11 cellular contexts compared by ENCODE assay signal in the genomic region with DNA sequence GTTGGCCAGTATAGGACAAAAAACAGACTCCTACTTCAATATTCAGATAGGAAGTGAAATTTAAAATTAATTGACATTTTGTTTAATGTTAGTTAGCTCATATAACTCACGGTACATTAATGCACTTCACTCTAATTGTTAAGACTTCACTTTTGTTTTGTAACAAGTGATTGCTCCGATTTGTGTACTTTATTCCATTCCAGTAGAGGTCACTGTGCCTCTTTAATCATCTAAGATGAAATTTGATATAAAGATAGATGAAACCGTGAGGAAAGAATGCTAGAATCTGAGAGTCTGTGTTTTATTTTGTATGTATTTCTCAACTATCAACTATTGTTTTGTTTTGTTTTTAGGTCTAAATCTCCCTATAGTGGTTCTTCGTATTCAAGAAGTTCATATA. TPM values are rescaled to one million over a fixed set of nuclear protein-coding genes. Genes with fewer than 3 reads are reported as not detected.
DNase-seq lines count a peak whose midpoint lies in the region; ATAC-seq and TF ChIP-seq lines count a peak whose summit lies in the region.
"Had no signal": no experiment of that assay in that cellular context is flagged by ENCODE, and none has a peak within 500 bp of the region (broad histone marks: within the 10 kb centered on the region; RNA-seq: fewer than 3 reads in every experiment).

No MANE protein-coding gene starts in this region.

- peaks cover 0 to 2% (median 0%) of the 10 kb centered on the region in 6 donors for H3K9me3 Mint-ChIP-seq in immature natural killer cell

- TF ChIP-seq CTCF in dorsolateral prefrontal cortex (IDR thresholded peaks at IDR 0.05 in 54 of 56, conservative IDR thresholded peaks at IDR 0.05 in 2 of 56; ENCODE audit: low read depth in 1 of 56, partially characterized antibody in 56 of 56): peak in 54 of 56 donors; percentile 16 to 67 (median 43)
- peak; percentile 13 for TF ChIP-seq CTCF in psoas muscle (IDR thresholded peaks at IDR 0.05)
- TF ChIP-seq CTCF in lower lobe of right lung (IDR thresholded peaks at IDR 0.05): no peak

- DNase-seq in DMS 273 (lab: John Stamatoyannopoulos, UW; ENCODE audit: unreplicated experiment): peak; percentile 32
- DNase-seq in DMS 273 treated with DMSO at 0.1 percent for 48 hours (lab: John Stamatoyannopoulos, UW): no peak
- peak; percentile 25 for DNase-seq in NCI-H69 (lab: John Stamatoyannopoulos, UW)
- no peak for DNase-seq in dorsolateral prefrontal cortex
- DNase-seq in psoas muscle: no peak
- DNase-seq in lower lobe of right lung: no peak
- DNase-seq in stimulated activated naive CD4-positive, alpha-beta T cell treated with Interleukin-2 at 50 U/mL for 16 hours (lab: John Stamatoyannopoulos, UW): no peak
- DNase-seq in immature natural killer cell: no peak
- DNase-seq: 8988T; cortex of kidney; stimulated activated CD4-positive, alpha-beta T cell treated with anti-CD3 and anti-CD28 coated beads, Interleukin-4, amount 100 ng/mL, for 24 hours had no signal

- H3K27me3 Mint-ChIP-seq in immature natural killer cell (ENCODE audit: low read depth in 3 of 3): peaks cover 0 to 3% (median 0%) of the 10 kb centered on the region in 3 donors

- H3K36me3 ChIP-seq in psoas muscle (ENCODE audit: insufficient read depth in 1 of 2, low read depth in 1 of 2) (peaks cover 24 to 98% of the 10 kb centered on the region in 2 donors), lower lobe of right lung (peaks cover 91% of the 10 kb centered on the region)

- intact Hi-C loops in dorsolateral prefrontal cortex (cut with DNase I) (no loop called here), psoas muscle (cut with DNase I) (loop anchor here in 1 of 2 donors (5.0 kb wide), 2 partner anchors 229 to 374 kb away; no protein-coding TSS in a partner anchor), lower lobe of right lung (cut with DNase I) (loop anchor here (10.0 kb wide), 1 partner anchor 236 kb away; no protein-coding TSS in a partner anchor)

- peaks cover 54 to 80% (median 57%) of the 10 kb centered on the region in 3 donors for H3K36me3 Mint-ChIP-seq in immature natural killer cell

- no peaks in the 10 kb centered on the region for H3K4me1 ChIP-seq in psoas muscle
- no peaks in the 10 kb centered on the region for H3K4me1 ChIP-seq in lower lobe of right lung

- H3K4me3 Mint-ChIP-seq in immature natural killer cell: no peak overlapping the region

- WGBS in psoas muscle, 3 donors: 71 to 82% (median 74%) methylated on average over 4 of the region's 4 CpGs

- H3K27ac Mint-ChIP-seq in immature natural killer cell: peak overlapping the region in 1 of 6 donors; percentile 2

- H3K9me3 ChIP-seq in psoas muscle (no peaks in the 10 kb centered on the region), lower lobe of right lung (peaks cover 3% of the 10 kb centered on the region)

- H3K27me3 ChIP-seq in dorsolateral prefrontal cortex (no peaks in the 10 kb centered on the region), psoas muscle (ENCODE audit: insufficient read depth in 3 of 3, low read length in 2 of 3) (no peaks in the 10 kb centered on the region), lower lobe of right lung (ENCODE audit: low read depth) (no peaks in the 10 kb centered on the region)

- H3K4me1 Mint-ChIP-seq in immature natural killer cell: no peaks in the 10 kb centered on the region

- no peak overlapping the region for H3K27ac ChIP-seq in dorsolateral prefrontal cortex
- no peak overlapping the region for H3K27ac ChIP-seq in psoas muscle
- H3K27ac ChIP-seq in lower lobe of right lung: no peak overlapping the region

- ATAC-seq in psoas muscle: no peak
- no peak for ATAC-seq in lower lobe of right lung

- H3K4me3 ChIP-seq in dorsolateral prefrontal cortex (no peak overlapping the region), psoas muscle (no peak overlapping the region), lower lobe of right lung (no peak overlapping the region)

RNA-seq across cellular contexts. Expression of gene RBBP6, which starts 29.0 kb away (rescaled TPM):
- total RNA-seq in dorsolateral prefrontal cortex (10 to 100 TPM; 44.9 to 79.7 (median 57.1) TPM), psoas muscle (10 to 100 TPM; 21.8 to 30.7 (median 25.7) TPM), lower lobe of right lung (42.1 TPM)
- polyA plus RNA-seq in psoas muscle (10 to 100 TPM; 11.7 to 21.6 (median 15.4) TPM), immature natural killer cell (10 to 100 TPM; 16.2 to 31.7 (median 27.6) TPM)

Comparison
In these comparisons a context has a peak if more than half of its experiments do, and no peak if none do; other contexts are left out.
1. DNase-seq: peak in DMS 273 (single experiment) and NCI-H69 (single experiment); none in DMS 273 treated with DMSO at 0.1 percent for 48 hours (single experiment), dorsolateral prefrontal cortex (0 of 10), psoas muscle (0 of 2), lower lobe of right lung (single experiment), stimulated activated naive CD4-positive, alpha-beta T cell treated with Interleukin-2 at 50 U/mL for 16 hours (single experiment) and immature natural killer cell (0 of 3).